ENCODE assay signal across 8 cellular contexts in the genomic region with DNA sequence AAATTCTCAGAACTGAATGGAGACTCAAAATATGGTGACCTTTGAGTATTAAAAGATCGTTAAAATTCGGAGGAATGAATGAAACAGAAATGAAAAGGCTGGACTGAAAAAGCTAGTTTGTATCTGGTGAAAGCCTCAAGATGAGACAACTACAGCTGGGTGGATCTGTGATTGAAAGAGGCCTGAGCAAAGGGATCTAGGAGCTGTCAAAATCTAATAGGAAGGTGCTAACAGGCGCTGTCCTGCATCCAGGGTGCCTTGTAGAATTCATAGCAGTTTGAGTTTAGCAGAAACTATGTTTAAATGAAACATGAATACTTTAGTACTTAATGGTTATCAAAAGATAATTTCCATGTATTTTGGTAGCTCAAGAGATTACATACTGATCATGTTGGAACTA. TPM values are rescaled to one million over a fixed set of nuclear protein-coding genes. Genes with fewer than 3 reads are reported as not detected.
DNase-seq lines count a peak whose midpoint lies in the region; ATAC-seq, FAIRE-seq and TF ChIP-seq lines count a peak whose summit lies in the region.

No MANE protein-coding gene starts in this region.

- TF ChIP-seq POLR2A in HCT116 (IDR thresholded peaks at IDR 0.05; ENCODE audit: borderline replicate concordance, extremely low read depth, insufficient read depth, insufficient read length), result no peak
- no peak for TF ChIP-seq POLR2A in gastroesophageal sphincter (IDR thresholded peaks at IDR 0.05)

- no peak for TF ChIP-seq EP300 in gastroesophageal sphincter (IDR thresholded peaks at IDR 0.05)

- H2AFZ ChIP-seq in HCT116 (ENCODE audit: low read depth, low read length, poor library complexity, severe bottlenecking), result no peak overlapping the region

- no peaks in the 10 kb centered on the region for H3K27me3 ChIP-seq in HCT116 (ENCODE audit: insufficient read depth, low read length)
- no peaks in the 10 kb centered on the region for H3K27me3 ChIP-seq in gastroesophageal sphincter
- no peaks in the 10 kb centered on the region for H3K27me3 ChIP-seq in small intestine (ENCODE audit: control insufficient read depth in 2 of 2, insufficient read depth in 2 of 2, low read length in 2 of 2)

- no TSS peak for BruUV-seq in HCT116 (replicated peaks; lab: Mats Ljungman, UMichigan)

- no peak for FAIRE-seq in small intestine (lab: Jason Lieb, UNC)

- CTCF ChIA-PET in HCT116 (lab: Charles Lee), result interaction anchor here (0.8 to 2.5 kb wide), 4 partner anchors 33 to 137 kb away, joined by 3 to 7 read pairs (median 4); no protein-coding TSS in a partner anchor

- no peak for ATAC-seq in HCT116
- no peak for ATAC-seq in gastroesophageal sphincter

- peaks cover 22 to 45% of the 10 kb centered on the region in 2 experiments for H3K4me1 ChIP-seq in HCT116 (ENCODE audit: control insufficient read depth in 1 of 2, insufficient read depth in 2 of 2, low read length in 2 of 2)
- peaks cover 0 to 71% (median 47%) of the 10 kb centered on the region in 3 donors for H3K4me1 ChIP-seq in gastroesophageal sphincter
- peaks cover 2 to 10% of the 10 kb centered on the region in 2 donors for H3K4me1 ChIP-seq in small intestine (ENCODE audit: control insufficient read depth in 2 of 2, insufficient read depth in 1 of 2, low read depth in 1 of 2, low read length in 1 of 2)

- H4K20me1 ChIP-seq in HCT116 (ENCODE audit: insufficient read depth), result peaks cover 22% of the 10 kb centered on the region

- RAD21 ChIA-PET in HCT116 (lab: Charles Lee; ENCODE audit: low non-redundant PET in 1 of 2, low total read pairs in 2 of 2, uncharacterized antibody in 2 of 2, unreplicated experiment in 2 of 2), result no interaction called here

- no peak for TF ChIP-seq CTCF in HCT116 (IDR thresholded peaks at IDR 0.05 in 2 of 3, conservative IDR thresholded peaks at IDR 0.05 in 1 of 3; ENCODE audit: borderline replicate concordance in 1 of 3, insufficient read depth in 1 of 3, low read depth in 2 of 3, low read length in 2 of 3)
- TF ChIP-seq CTCF in VCaP (conservative IDR thresholded peaks at IDR 0.05), result no peak
- TF ChIP-seq CTCF in gastroesophageal sphincter (IDR thresholded peaks at IDR 0.05), result no peak

- peak overlapping the region; percentile 59 to 65 for H3K4me3 ChIP-seq in HCT116 (replicated peaks in 1 of 2; ENCODE audit: low read depth in 1 of 2, low read length in 2 of 2)
- H3K4me3 ChIP-seq in gastroesophageal sphincter, result peak overlapping the region; percentile 55 to 100
- H3K4me3 ChIP-seq in small intestine (ENCODE audit: low read depth in 1 of 2, low read length in 2 of 2), result peak overlapping the region in 1 of 2 donors; percentile 46

- H3K9ac ChIP-seq in HCT116 (ENCODE audit: low read length), result peak overlapping the region; percentile 67

- POLR2A ChIA-PET in HCT116 (lab: Charles Lee), result interaction anchor here (1.6 kb wide), 1 partner anchor 41 kb away, joined by 4 read pairs; no protein-coding TSS in a partner anchor

- TF ChIP-seq RAD21 in HCT116 (IDR thresholded peaks at IDR 0.05; ENCODE audit: low read depth), result no peak

- H3K79me2 ChIP-seq in HCT116 (ENCODE audit: insufficient read depth, low read length), result peaks cover 88% of the 10 kb centered on the region

- no peaks in the 10 kb centered on the region for H3K9me2 ChIP-seq in HCT116 (ENCODE audit: insufficient read depth)

- H3K9me3 ChIP-seq in HCT116 (ENCODE audit: control insufficient read depth in 1 of 2, insufficient read depth in 1 of 2, low read depth in 1 of 2, low read length in 2 of 2) (no peaks in the 10 kb centered on the region), gastroesophageal sphincter (no peaks in the 10 kb centered on the region), small intestine (ENCODE audit: control insufficient read depth, low read depth) (no peaks in the 10 kb centered on the region)

- 22 to 27% methylated on average over 3 of the region's 3 CpGs for WGBS in gastroesophageal sphincter (ENCODE audit: low coverage in 1 of 2), 2 donors
- 16 to 30% (median 16%) methylated on average over 3 of the region's 3 CpGs for WGBS in small intestine, 3 donors

- DNase-seq in HCT116 (ENCODE audit: low read depth, low spot score) (no peak), small intestine (no peak), NCI-H345 treated with DMSO at 0.1 percent for 48 hours (lab: John Stamatoyannopoulos, UW; ENCODE audit: unreplicated experiment) (no peak), putamen (ENCODE audit: low spot score) (no peak)
- no peak for DNase-seq in stimulated activated CD4-positive, alpha-beta T cell treated with anti-CD3 and anti-CD28 coated beads, Interleukin-15, amount 100 ng/mL, for 24 hours
- DNase-seq in activated effector memory CD4-positive, alpha-beta T cell treated with Interleukin-2 at 50 U/mL for 16 hours, result no peak

- H3K27ac ChIP-seq in HCT116 (ENCODE audit: low read depth, low read length) (peak overlapping the region; percentile 99; the same call in 1 of the 2 replicates), VCaP (peak overlapping the region; percentile 97), gastroesophageal sphincter (peak overlapping the region; percentile 89 to 100 (median 100)), small intestine (ENCODE audit: low read depth in 1 of 2, low read length in 1 of 2) (peak overlapping the region; percentile 68 to 70)

- peak overlapping the region; percentile 72 for H3K4me2 ChIP-seq in HCT116 (ENCODE audit: low read length)

- intact Hi-C loops in HCT116 (cut with micrococcal nuclease), result no loop called here

- H3K36me3 ChIP-seq in HCT116 (ENCODE audit: control insufficient read depth in 1 of 2, insufficient read depth in 2 of 2, low read length in 2 of 2) (peaks cover 0 to 15% of the 10 kb centered on the region in 2 experiments; a peak in 2 of 4 replicates), gastroesophageal sphincter (no peaks in the 10 kb centered on the region), small intestine (ENCODE audit: control insufficient read depth in 2 of 2, insufficient read depth in 2 of 2, low read length in 2 of 2) (no peaks in the 10 kb centered on the region)

TF ChIP-seq in HCT116, 20 proteins besides CTCF, POLR2A, EP300 and RAD21 (continues in another document):
- no peak for TF ChIP-seq TCF7L2 (IDR thresholded peaks at IDR 0.05; ENCODE audit: borderline replicate concordance, extremely low read depth, insufficient read depth, insufficient read length)
- no peak for TF ChIP-seq SRF (IDR thresholded peaks at IDR 0.05; ENCODE audit: low read depth)
- no peak for TF ChIP-seq ELF1 (IDR thresholded peaks at IDR 0.05; ENCODE audit: borderline replicate concordance, low read depth)
- no peak for TF ChIP-seq EZH2phosphoT487 (IDR thresholded peaks at IDR 0.05; ENCODE audit: borderline replicate concordance)
- TF ChIP-seq, protein P1, sequence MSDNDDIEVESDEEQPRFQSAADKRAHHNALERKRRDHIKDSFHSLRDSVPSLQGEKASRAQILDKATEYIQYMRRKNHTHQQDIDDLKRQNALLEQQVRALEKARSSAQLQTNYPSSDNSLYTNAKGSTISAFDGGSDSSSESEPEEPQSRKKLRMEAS (IDR thresholded peaks at IDR 0.05), result no peak
- no peak for TF ChIP-seq CEBPB (IDR thresholded peaks at IDR 0.05; ENCODE audit: low read depth)
- TF ChIP-seq JUND (IDR thresholded peaks at IDR 0.05), result no peak
- no peak for TF ChIP-seq FOSL1 (IDR thresholded peaks at IDR 0.05; ENCODE audit: low read depth)
- TF ChIP-seq, protein P2, sequence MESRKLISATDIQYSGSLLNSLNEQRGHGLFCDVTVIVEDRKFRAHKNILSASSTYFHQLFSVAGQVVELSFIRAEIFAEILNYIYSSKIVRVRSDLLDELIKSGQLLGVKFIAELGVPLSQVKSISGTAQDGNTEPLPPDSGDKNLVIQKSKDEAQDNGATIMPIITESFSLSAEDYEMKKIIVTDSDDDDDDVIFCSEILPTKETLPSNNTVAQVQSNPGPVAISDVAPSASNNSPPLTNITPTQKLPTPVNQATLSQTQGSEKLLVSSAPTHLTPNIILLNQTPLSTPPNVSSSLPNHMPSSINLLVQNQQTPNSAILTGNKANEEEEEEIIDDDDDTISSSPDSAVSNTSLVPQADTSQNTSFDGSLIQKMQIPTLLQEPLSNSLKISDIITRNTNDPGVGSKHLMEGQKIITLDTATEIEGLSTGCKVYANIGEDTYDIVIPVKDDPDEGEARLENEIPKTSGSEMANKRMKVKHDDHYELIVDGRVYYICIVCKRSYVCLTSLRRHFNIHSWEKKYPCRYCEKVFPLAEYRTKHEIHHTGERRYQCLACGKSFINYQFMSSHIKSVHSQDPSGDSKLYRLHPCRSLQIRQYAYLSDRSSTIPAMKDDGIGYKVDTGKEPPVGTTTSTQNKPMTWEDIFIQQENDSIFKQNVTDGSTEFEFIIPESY (IDR thresholded peaks at IDR 0.05; ENCODE audit: extremely low read depth, insufficient replicate concordance, low read length), result no peak
- TF ChIP-seq POLR2AphosphoS5 (IDR thresholded peaks at IDR 0.05; ENCODE audit: low read depth, low read length), result no peak
- TF ChIP-seq, protein P3, sequence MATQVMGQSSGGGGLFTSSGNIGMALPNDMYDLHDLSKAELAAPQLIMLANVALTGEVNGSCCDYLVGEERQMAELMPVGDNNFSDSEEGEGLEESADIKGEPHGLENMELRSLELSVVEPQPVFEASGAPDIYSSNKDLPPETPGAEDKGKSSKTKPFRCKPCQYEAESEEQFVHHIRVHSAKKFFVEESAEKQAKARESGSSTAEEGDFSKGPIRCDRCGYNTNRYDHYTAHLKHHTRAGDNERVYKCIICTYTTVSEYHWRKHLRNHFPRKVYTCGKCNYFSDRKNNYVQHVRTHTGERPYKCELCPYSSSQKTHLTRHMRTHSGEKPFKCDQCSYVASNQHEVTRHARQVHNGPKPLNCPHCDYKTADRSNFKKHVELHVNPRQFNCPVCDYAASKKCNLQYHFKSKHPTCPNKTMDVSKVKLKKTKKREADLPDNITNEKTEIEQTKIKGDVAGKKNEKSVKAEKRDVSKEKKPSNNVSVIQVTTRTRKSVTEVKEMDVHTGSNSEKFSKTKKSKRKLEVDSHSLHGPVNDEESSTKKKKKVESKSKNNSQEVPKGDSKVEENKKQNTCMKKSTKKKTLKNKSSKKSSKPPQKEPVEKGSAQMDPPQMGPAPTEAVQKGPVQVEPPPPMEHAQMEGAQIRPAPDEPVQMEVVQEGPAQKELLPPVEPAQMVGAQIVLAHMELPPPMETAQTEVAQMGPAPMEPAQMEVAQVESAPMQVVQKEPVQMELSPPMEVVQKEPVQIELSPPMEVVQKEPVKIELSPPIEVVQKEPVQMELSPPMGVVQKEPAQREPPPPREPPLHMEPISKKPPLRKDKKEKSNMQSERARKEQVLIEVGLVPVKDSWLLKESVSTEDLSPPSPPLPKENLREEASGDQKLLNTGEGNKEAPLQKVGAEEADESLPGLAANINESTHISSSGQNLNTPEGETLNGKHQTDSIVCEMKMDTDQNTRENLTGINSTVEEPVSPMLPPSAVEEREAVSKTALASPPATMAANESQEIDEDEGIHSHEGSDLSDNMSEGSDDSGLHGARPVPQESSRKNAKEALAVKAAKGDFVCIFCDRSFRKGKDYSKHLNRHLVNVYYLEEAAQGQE (IDR thresholded peaks at IDR 0.05; ENCODE audit: low read depth), result no peak
- no peak for TF ChIP-seq YY1 (IDR thresholded peaks at IDR 0.05; ENCODE audit: extremely low read depth, insufficient replicate concordance, low read depth, low read length)
- TF ChIP-seq EZH2 (IDR thresholded peaks at IDR 0.05), result no peak

RNA-seq across cellular contexts. Expression of gene YY1, which starts 2.3 kb away (rescaled TPM):
- total RNA-seq in HCT116 (2021; ENCODE audit: unreplicated experiment) (111 TPM), gastroesophageal sphincter (10 to 100 TPM; 55.1 to 76.3 (median 62.5) TPM)
- polyA plus RNA-seq in HCT116 (2012), result 37.0 and 40.0 TPM in 2 replicates
- 10 to 100 TPM; 24.0 to 27.9 (median 27.5) TPM for polyA plus RNA-seq in small intestine
